Comparison of ENCODE assay signal across 14 cellular contexts in genomic region chr5:175538576-175538975, GRCh38.
DNase-seq lines count a peak whose midpoint lies in the region; ATAC-seq and TF ChIP-seq lines count a peak whose summit lies in the region.
"Had no signal": no experiment of that assay in that cellular context is flagged by ENCODE, and none has a peak within 500 bp of the region (broad histone marks: within the 10 kb centered on the region; RNA-seq: fewer than 3 reads in every experiment).

No MANE protein-coding gene starts in this region.

- H3K4me3 Mint-ChIP-seq in natural killer cell treated with Interleukin-12 subunit alpha and Interleukin-12 subunit beta and Interleukin-15 and Interleukin-18, amount 100 ng/mL, for 72 hours, result no peak overlapping the region
- no peak overlapping the region for H3K4me3 Mint-ChIP-seq in natural killer cell
- no peak overlapping the region for H3K4me3 Mint-ChIP-seq in activated T-helper 17 cell treated with anti-CD3 and anti-CD28 coated beads, Interleukin-2, amount 50 U/mL, for 72 hours
- H3K4me3 Mint-ChIP-seq: B cell; CD4-positive, alpha-beta T cell; GM23338; H9 had no signal

- H3K36me3 Mint-ChIP-seq in natural killer cell treated with Interleukin-12 subunit alpha and Interleukin-12 subunit beta and Interleukin-15 and Interleukin-18, amount 100 ng/mL, for 72 hours, result no peaks in the 10 kb centered on the region
- H3K36me3 Mint-ChIP-seq in natural killer cell, result no peaks in the 10 kb centered on the region
- H3K36me3 Mint-ChIP-seq in activated T-helper 17 cell treated with anti-CD3 and anti-CD28 coated beads, Interleukin-2, amount 50 U/mL, for 72 hours (ENCODE audit: low read depth), result no peaks in the 10 kb centered on the region

- H3K27me3 Mint-ChIP-seq in natural killer cell treated with Interleukin-12 subunit alpha and Interleukin-12 subunit beta and Interleukin-15 and Interleukin-18, amount 100 ng/mL, for 72 hours, result peaks cover 6 to 7% of the 10 kb centered on the region in 2 donors
- H3K27me3 Mint-ChIP-seq in natural killer cell (ENCODE audit: low read depth in 2 of 2), result peaks cover 8% of the 10 kb centered on the region in 2 donors
- H3K27me3 Mint-ChIP-seq in activated T-helper 17 cell treated with anti-CD3 and anti-CD28 coated beads, Interleukin-2, amount 50 U/mL, for 72 hours, result no peaks in the 10 kb centered on the region
- H3K27me3 Mint-ChIP-seq: CD4-positive, alpha-beta T cell had no signal

- H3K27me3 ChIP-seq in osteoblast (ENCODE audit: insufficient read depth, low read length), result no peaks in the 10 kb centered on the region
- H3K27me3 ChIP-seq: BLaER1 treated with 17β-estradiol and CSF1 and Interleukin-3, amounts not matched to agents 10 nM and 100 nM had no signal

- peaks cover 19 to 20% of the 10 kb centered on the region in 2 donors for H3K4me1 Mint-ChIP-seq in natural killer cell treated with Interleukin-12 subunit alpha and Interleukin-12 subunit beta and Interleukin-15 and Interleukin-18, amount 100 ng/mL, for 72 hours (ENCODE audit: low read depth in 2 of 2)
- peaks cover 0 to 8% of the 10 kb centered on the region in 2 donors for H3K4me1 Mint-ChIP-seq in natural killer cell
- peaks cover 11% of the 10 kb centered on the region for H3K4me1 Mint-ChIP-seq in activated T-helper 17 cell treated with anti-CD3 and anti-CD28 coated beads, Interleukin-2, amount 50 U/mL, for 72 hours

- no peaks in the 10 kb centered on the region for H4K20me1 ChIP-seq in osteoblast (ENCODE audit: insufficient read depth, low read length)
- H4K20me1 ChIP-seq: BLaER1 treated with 17β-estradiol and CSF1 and Interleukin-3, amounts not matched to agents 10 nM and 100 nM had no signal

- no peak for ATAC-seq in natural killer cell treated with Interleukin-12 subunit alpha and Interleukin-12 subunit beta and Interleukin-15 and Interleukin-18, amount 100 ng/mL, for 72 hours
- ATAC-seq in natural killer cell (no peak), GM18867 (IDR thresholded peaks at IDR 0.05; ENCODE audit: unreplicated experiment) (peak; percentile 61)
- ATAC-seq in activated T-helper 17 cell treated with anti-CD3 and anti-CD28 coated beads, Interleukin-2, amount 50 U/mL, for 72 hours (replicated peaks), result no peak
- ATAC-seq: GM23338 had no signal

- H3K27ac Mint-ChIP-seq in natural killer cell treated with Interleukin-12 subunit alpha and Interleukin-12 subunit beta and Interleukin-15 and Interleukin-18, amount 100 ng/mL, for 72 hours, result no peak overlapping the region
- H3K27ac Mint-ChIP-seq in natural killer cell, result no peak overlapping the region
- H3K27ac Mint-ChIP-seq in activated T-helper 17 cell treated with anti-CD3 and anti-CD28 coated beads, Interleukin-2, amount 50 U/mL, for 72 hours, result peak overlapping the region; percentile 1
- H3K27ac Mint-ChIP-seq: B cell; CD4-positive, alpha-beta T cell; GM23338 had no signal

- H3K4me1 ChIP-seq in osteoblast (ENCODE audit: insufficient read depth, low read length), result no peaks in the 10 kb centered on the region
- H3K4me1 ChIP-seq: Caco-2 had no signal

- no peak overlapping the region for H3K4me2 ChIP-seq in osteoblast (ENCODE audit: insufficient read depth, low read length)
- H3K4me2 ChIP-seq: BLaER1 treated with 17β-estradiol and CSF1 and Interleukin-3, amounts not matched to agents 10 nM and 100 nM; GM23338 had no signal

- intact Hi-C loops in natural killer cell (cut with micrococcal nuclease), result no loop called here

- no peak overlapping the region for H2AFZ ChIP-seq in osteoblast (ENCODE audit: low read length)
- H2AFZ ChIP-seq: GM23338 had no signal

- peak; percentile 8 for DNase-seq in natural killer cell treated with Interleukin-12 subunit alpha and Interleukin-12 subunit beta and Interleukin-15 and Interleukin-18, amount 100 ng/mL, for 72 hours (ENCODE audit: low spot score)
- DNase-seq in natural killer cell (no peak), osteoblast (ENCODE audit: insufficient read length, low spot score, missing footprints) (peak; percentile 37), H4 (ENCODE audit: low spot score) (no peak), glomerular visceral epithelial cell (ENCODE audit: extremely low spot score) (no peak)
- DNase-seq: Caco-2; CD4-positive, alpha-beta T cell; H9; IMR-90 had no signal

- H3K79me2 ChIP-seq in osteoblast (ENCODE audit: insufficient read depth, low read length), result no peaks in the 10 kb centered on the region

- TF ChIP-seq CTCF in natural killer cell (IDR thresholded peaks at IDR 0.05) (no peak), osteoblast (IDR thresholded peaks at IDR 0.05; ENCODE audit: extremely low read depth, low read depth, low read length) (no peak)

- no peaks in the 10 kb centered on the region for H3K9me3 ChIP-seq in osteoblast (ENCODE audit: low read depth, low read length)
- H3K9me3 ChIP-seq: BLaER1 treated with 17β-estradiol and CSF1 and Interleukin-3, amounts not matched to agents 10 nM and 100 nM; Caco-2 had no signal

- H3K4me3 ChIP-seq in osteoblast (ENCODE audit: insufficient read depth, low read length), result no peak overlapping the region
- H3K4me3 ChIP-seq: BLaER1 treated with 17β-estradiol and CSF1 and Interleukin-3, amounts not matched to agents 10 nM and 100 nM; GM23338 had no signal

- H3K27ac ChIP-seq in osteoblast (ENCODE audit: low read depth, low read length), result no peak overlapping the region
- H3K27ac ChIP-seq: BLaER1 treated with 17β-estradiol and CSF1 and Interleukin-3, amounts not matched to agents 10 nM and 100 nM had no signal

- H3K36me3 ChIP-seq in osteoblast (ENCODE audit: insufficient read depth, low read length), result no peaks in the 10 kb centered on the region
- H3K36me3 ChIP-seq: BLaER1 treated with 17β-estradiol and CSF1 and Interleukin-3, amounts not matched to agents 10 nM and 100 nM had no signal

- no peaks in the 10 kb centered on the region for H3K9me3 Mint-ChIP-seq in natural killer cell treated with Interleukin-12 subunit alpha and Interleukin-12 subunit beta and Interleukin-15 and Interleukin-18, amount 100 ng/mL, for 72 hours
- no peaks in the 10 kb centered on the region for H3K9me3 Mint-ChIP-seq in natural killer cell
- no peaks in the 10 kb centered on the region for H3K9me3 Mint-ChIP-seq in activated T-helper 17 cell treated with anti-CD3 and anti-CD28 coated beads, Interleukin-2, amount 50 U/mL, for 72 hours
- H3K9me3 Mint-ChIP-seq: CD4-positive, alpha-beta T cell; GM23338; H9 had no signal

Comparison
In these comparisons a context has a peak if more than half of its experiments do, and no peak if none do; other contexts are left out.
1. DNase-seq: peak in natural killer cell treated with Interleukin-12 subunit alpha and Interleukin-12 subunit beta and Interleukin-15 and Interleukin-18, amount 100 ng/mL, for 72 hours (single experiment) and osteoblast (single experiment); none in natural killer cell (single experiment), H4 (single experiment) and glomerular visceral epithelial cell (single experiment).